ENCODE assay signal across 1 cellular context in the genomic region with DNA sequence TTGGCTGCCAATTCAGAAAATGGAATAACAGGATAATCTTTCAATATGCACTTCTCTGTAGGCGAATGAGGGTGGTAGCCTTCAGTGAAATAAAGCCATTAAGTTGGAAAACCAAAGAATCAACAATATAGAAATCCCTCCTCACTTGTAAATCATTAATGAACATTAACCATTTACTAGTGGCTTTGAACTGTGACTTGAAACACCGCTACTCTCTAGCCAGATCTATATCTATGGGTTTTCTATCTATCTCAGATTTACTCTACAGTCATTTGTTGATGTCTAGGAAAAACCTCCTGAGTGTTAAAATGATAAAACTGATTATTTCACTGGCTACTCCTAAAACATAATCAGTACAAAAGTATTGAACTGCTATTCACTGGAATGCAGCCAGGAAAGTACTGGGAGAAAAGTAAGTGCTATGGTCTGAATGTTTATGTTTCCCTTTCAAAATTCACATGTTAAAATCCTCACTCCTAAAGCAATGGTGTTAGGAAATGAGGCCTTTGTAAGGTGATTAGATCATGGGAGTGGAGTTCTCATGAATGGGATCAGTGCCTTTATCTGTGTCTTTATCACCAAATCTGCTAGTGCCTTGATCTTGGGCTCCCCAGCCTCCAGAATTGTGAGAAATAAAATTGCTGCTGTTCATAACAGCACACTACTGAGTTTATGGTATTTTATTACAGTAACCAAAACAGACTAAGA.
TF ChIP-seq lines count a peak whose summit lies in the region.

No MANE protein-coding gene starts in this region.

TF ChIP-seq in HEK293, 187 proteins besides CTCF, POLR2A, EP300 and RAD21 (continued from another document):
- TF ChIP-seq, protein P1, sequence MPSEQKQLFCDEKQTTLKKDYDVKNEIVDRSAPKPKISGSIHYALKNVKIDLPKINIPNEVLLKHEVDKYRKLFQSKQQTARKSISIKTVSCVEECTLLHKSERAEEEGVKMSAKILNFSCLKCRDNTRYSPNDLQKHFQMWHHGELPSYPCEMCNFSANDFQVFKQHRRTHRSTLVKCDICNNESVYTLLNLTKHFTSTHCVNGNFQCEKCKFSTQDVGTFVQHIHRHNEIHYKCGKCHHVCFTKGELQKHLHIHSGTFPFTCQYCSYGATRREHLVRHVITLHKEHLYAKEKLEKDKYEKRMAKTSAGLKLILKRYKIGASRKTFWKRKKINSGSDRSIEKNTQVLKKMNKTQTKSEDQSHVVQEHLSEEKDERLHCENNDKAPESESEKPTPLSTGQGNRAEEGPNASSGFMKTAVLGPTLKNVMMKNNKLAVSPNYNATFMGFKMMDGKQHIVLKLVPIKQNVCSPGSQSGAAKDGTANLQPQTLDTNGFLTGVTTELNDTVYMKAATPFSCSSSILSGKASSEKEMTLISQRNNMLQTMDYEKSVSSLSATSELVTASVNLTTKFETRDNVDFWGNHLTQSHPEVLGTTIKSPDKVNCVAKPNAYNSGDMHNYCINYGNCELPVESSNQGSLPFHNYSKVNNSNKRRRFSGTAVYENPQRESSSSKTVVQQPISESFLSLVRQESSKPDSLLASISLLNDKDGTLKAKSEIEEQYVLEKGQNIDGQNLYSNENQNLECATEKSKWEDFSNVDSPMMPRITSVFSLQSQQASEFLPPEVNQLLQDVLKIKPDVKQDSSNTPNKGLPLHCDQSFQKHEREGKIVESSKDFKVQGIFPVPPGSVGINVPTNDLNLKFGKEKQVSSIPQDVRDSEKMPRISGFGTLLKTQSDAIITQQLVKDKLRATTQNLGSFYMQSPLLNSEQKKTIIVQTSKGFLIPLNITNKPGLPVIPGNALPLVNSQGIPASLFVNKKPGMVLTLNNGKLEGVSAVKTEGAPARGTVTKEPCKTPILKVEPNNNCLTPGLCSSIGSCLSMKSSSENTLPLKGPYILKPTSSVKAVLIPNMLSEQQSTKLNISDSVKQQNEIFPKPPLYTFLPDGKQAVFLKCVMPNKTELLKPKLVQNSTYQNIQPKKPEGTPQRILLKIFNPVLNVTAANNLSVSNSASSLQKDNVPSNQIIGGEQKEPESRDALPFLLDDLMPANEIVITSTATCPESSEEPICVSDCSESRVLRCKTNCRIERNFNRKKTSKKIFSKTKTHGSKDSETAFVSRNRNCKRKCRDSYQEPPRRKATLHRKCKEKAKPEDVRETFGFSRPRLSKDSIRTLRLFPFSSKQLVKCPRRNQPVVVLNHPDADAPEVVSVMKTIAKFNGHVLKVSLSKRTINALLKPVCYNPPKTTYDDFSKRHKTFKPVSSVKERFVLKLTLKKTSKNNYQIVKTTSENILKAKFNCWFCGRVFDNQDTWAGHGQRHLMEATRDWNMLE (tag by site-specific recombination; conservative IDR thresholded peaks at IDR 0.05; ENCODE audit: low read depth), result 0 out of 2 replicates have a peak, but pooled peaks have one; percentile 14
